In genomic region chr6:5956939-5957338, GRCh38 we compare ENCODE assay signal across 23 cellular contexts. TPM values are rescaled to one million over a fixed set of nuclear protein-coding genes. Genes with fewer than 3 reads are reported as not detected.
DNase-seq lines count a peak whose midpoint lies in the region; TF ChIP-seq lines count a peak whose summit lies in the region.
"Had no signal": no experiment of that assay in that cellular context is flagged by ENCODE, and none has a peak within 500 bp of the region (broad histone marks: within the 10 kb centered on the region; RNA-seq: fewer than 3 reads in every experiment).

No MANE protein-coding gene starts in this region.

- DNase-seq in EH (ENCODE audit: low read depth), result peak; percentile 10
- DNase-seq in M059J (ENCODE audit: low read depth), result peak; percentile 69
- no peak for DNase-seq in WERI-Rb-1
- DNase-seq in iPS-NIHi7 (ENCODE audit: extremely low spot score), result peak; percentile 43
- DNase-seq in effector CD4-positive, alpha-beta T cell, result no peak
- no peak for DNase-seq in NCI-H2107 treated with DMSO at 0.1 percent for 48 hours (lab: John Stamatoyannopoulos, UW; ENCODE audit: unreplicated experiment)
- DNase-seq in GM13977 (ENCODE audit: low spot score), result no peak
- DNase-seq in immature natural killer cell, result no peak
- DNase-seq: KBM-7, NCI-H1092, NCI-H1436, NCI-H187 treated with DMSO at 0.1 percent for 48 hours, NCI-H345, NCI-H524 treated with DMSO at 0.1 percent for 48 hours, PC-3, RPMI8226, SHP77, SK-N-SH, T-helper 2 cell had no signal

- H3K4me3 ChIP-seq in WERI-Rb-1 (ENCODE audit: low read depth, low read length), result no peak overlapping the region

- no peaks in the 10 kb centered on the region for H3K36me3 ChIP-seq in WERI-Rb-1

- H3K4me3 Mint-ChIP-seq in immature natural killer cell, result no peak overlapping the region
- H3K4me3 Mint-ChIP-seq: B cell, CD14-positive monocyte had no signal

- H3K27me3 ChIP-seq in WERI-Rb-1 (ENCODE audit: insufficient read depth, low read depth, severe bottlenecking), result no peaks in the 10 kb centered on the region

- H3K4me1 Mint-ChIP-seq in immature natural killer cell, result no peaks in the 10 kb centered on the region
- H3K4me1 Mint-ChIP-seq: B cell had no signal

- no peaks in the 10 kb centered on the region for H3K9me3 Mint-ChIP-seq in immature natural killer cell
- H3K9me3 Mint-ChIP-seq: CD14-positive monocyte had no signal

- no peak overlapping the region for H3K27ac Mint-ChIP-seq in immature natural killer cell
- H3K27ac Mint-ChIP-seq: B cell, CD14-positive monocyte had no signal

- H3K36me3 Mint-ChIP-seq in immature natural killer cell, result no peaks in the 10 kb centered on the region
- H3K36me3 Mint-ChIP-seq: CD14-positive monocyte had no signal

- in situ Hi-C loops in GM13977 (cut with MboI; ENCODE audit: low pct_unique_long_range_greater_than_20kb, low sequenced_read_pairs, unreplicated experiment), result no loop called here

- TF ChIP-seq CTCF in WERI-Rb-1 (IDR thresholded peaks at IDR 0.05; ENCODE audit: low read depth, low read length), result 0 out of 2 replicates have a peak, but pooled peaks have one; percentile 3
- TF ChIP-seq CTCF in GM13977 (IDR thresholded peaks at IDR 0.05; ENCODE audit: extremely low read depth, insufficient read depth, missing control alignments), result no peak

- H3K27ac ChIP-seq in WERI-Rb-1, result no peak overlapping the region
- H3K27ac ChIP-seq: HL-60 had no signal

- H3K9me3 ChIP-seq in WERI-Rb-1 (ENCODE audit: severe bottlenecking), result peaks cover 3% of the 10 kb centered on the region
- H3K9me3 ChIP-seq: SK-N-SH had no signal

- peaks cover 4 to 14% (median 11%) of the 10 kb centered on the region in 3 donors for H3K27me3 Mint-ChIP-seq in immature natural killer cell (ENCODE audit: low read depth in 3 of 3)

RNA-seq across cellular contexts. Expression of gene NRN1, which starts 49.8 kb away (rescaled TPM):
- 105 and 115 TPM in 2 replicates for total RNA-seq in M059J (2014; rRNA removed; shearing (Covaris generic))
- polyA plus RNA-seq in immature natural killer cell, result not detected
- total RNA-seq: B cell, HT-29, PC-3 had no signal
- polyA plus RNA-seq: CD14-positive monocyte had no signal

Comparison
In these comparisons a context has a peak if more than half of its experiments do, and no peak if none do; other contexts are left out.
1. DNase-seq: peak in EH (single experiment), M059J (single experiment) and iPS-NIHi7 (single experiment); none in WERI-Rb-1 (single experiment), effector CD4-positive, alpha-beta T cell (single experiment), NCI-H2107 treated with DMSO at 0.1 percent for 48 hours (single experiment), GM13977 (single experiment) and immature natural killer cell (0 of 3).